Comparison of ENCODE assay signal across 19 cellular contexts in genomic region chr6:46581459-46582177, GRCh38.
A peak's percentile ranks its signal among the peaks of the same experiment; 100 is the strongest.
DNase-seq lines count a peak whose midpoint lies in the region; ATAC-seq and TF ChIP-seq lines count a peak whose summit lies in the region.
"Had no signal": no experiment of that assay in that cellular context is flagged by ENCODE, and none has a peak within 500 bp of the region (broad histone marks: within the 10 kb centered on the region; RNA-seq: fewer than 3 reads in every experiment).

No MANE protein-coding gene starts in this region.

- H3K36me3 Mint-ChIP-seq in Calu3 (ENCODE audit: insufficient read depth, unreplicated experiment), result no peaks in the 10 kb centered on the region
- peaks cover 16% of the 10 kb centered on the region for H3K36me3 Mint-ChIP-seq in progenitor cell of endocrine pancreas (ENCODE audit: insufficient read depth)

- H3K36me3 ChIP-seq in GM23248 (ENCODE audit: low read depth) (no peaks in the 10 kb centered on the region), SJCRH30 (no peaks in the 10 kb centered on the region), sigmoid colon (no peaks in the 10 kb centered on the region)
- H3K36me3 ChIP-seq: BE2C had no signal

- H3K9me2 ChIP-seq in GM23248 (ENCODE audit: insufficient read depth), result peaks cover 7% of the 10 kb centered on the region; the same call in 1 of the 2 replicates

- no peak overlapping the region for H3K9ac ChIP-seq in GM23248

- H3K79me2 ChIP-seq in GM23248 (ENCODE audit: insufficient read depth), result no peaks in the 10 kb centered on the region

- no peaks in the 10 kb centered on the region for H3K27me3 ChIP-seq in GM23248 (replicated peaks; ENCODE audit: insufficient read depth)
- H3K27me3 ChIP-seq in SJCRH30, result no peaks in the 10 kb centered on the region
- H3K27me3 ChIP-seq in sigmoid colon, result no peaks in the 10 kb centered on the region
- H3K27me3 ChIP-seq: BE2C had no signal

- no peaks in the 10 kb centered on the region for H4K20me1 ChIP-seq in GM23248 (ENCODE audit: insufficient read depth)

- CTCF ChIA-PET in Calu3 (lab: Charles Lee), result no interaction called here

- H3K4me3 Mint-ChIP-seq in Calu3 (ENCODE audit: low read depth, unreplicated experiment), result peak overlapping the region; percentile 20
- peak overlapping the region; percentile 29 for H3K4me3 Mint-ChIP-seq in progenitor cell of endocrine pancreas (ENCODE audit: low read depth)
- H3K4me3 Mint-ChIP-seq: CD4-positive, alpha-beta T cell; HFFc6 had no signal

- H3K27ac ChIP-seq in GM23248 (no peak overlapping the region), SJCRH30 (peak overlapping the region; percentile 96), sigmoid colon (no peak overlapping the region)

- H3K4me1 Mint-ChIP-seq in Calu3 (ENCODE audit: low read depth, unreplicated experiment) (peaks cover 40% of the 10 kb centered on the region), progenitor cell of endocrine pancreas (ENCODE audit: low read depth) (peaks cover 24% of the 10 kb centered on the region)

- H3K4me1 ChIP-seq in GM23248 (ENCODE audit: insufficient read depth), result no peaks in the 10 kb centered on the region
- peaks cover 42% of the 10 kb centered on the region for H3K4me1 ChIP-seq in SJCRH30
- no peaks in the 10 kb centered on the region for H3K4me1 ChIP-seq in sigmoid colon
- H3K4me1 ChIP-seq: BE2C, Caco-2 had no signal

- no TSS peak for BruUV-seq in Calu3 (replicated peaks; lab: Mats Ljungman, UMichigan)

- H3K9me3 ChIP-seq in GM23248 (ENCODE audit: low read depth), result no peaks in the 10 kb centered on the region
- H3K9me3 ChIP-seq in SJCRH30 (replicated peaks), result peaks cover 5% of the 10 kb centered on the region; the same call in 1 of the 2 replicates
- no peaks in the 10 kb centered on the region for H3K9me3 ChIP-seq in sigmoid colon
- H3K9me3 ChIP-seq: BE2C, Caco-2 had no signal

- TF ChIP-seq POLR2A in sigmoid colon (IDR thresholded peaks at IDR 0.05), result no peak

- H3K4me3 ChIP-seq in GM23248, result no peak overlapping the region
- no peak overlapping the region for H3K4me3 ChIP-seq in SJCRH30
- H3K4me3 ChIP-seq in sigmoid colon, result no peak overlapping the region

- H3K27ac Mint-ChIP-seq in Calu3 (ENCODE audit: unreplicated experiment) (no peak overlapping the region), progenitor cell of endocrine pancreas (peak overlapping the region; percentile 94)
- H3K27ac Mint-ChIP-seq: CD4-positive, alpha-beta T cell; HFFc6 had no signal

- intact Hi-C loops in Calu3 (cut with micrococcal nuclease; ENCODE audit: unreplicated experiment), result no loop called here
- intact Hi-C loops in sigmoid colon (cut with DNase I), result no loop called here
- intact Hi-C loops in cardiac septum (cut with DNase I), result no loop called here

- H2AFZ ChIP-seq in GM23248, result no peak overlapping the region

- H3K9me3 Mint-ChIP-seq in Calu3 (ENCODE audit: low read depth, unreplicated experiment) (peaks cover 4% of the 10 kb centered on the region), progenitor cell of endocrine pancreas (ENCODE audit: low read depth) (peaks cover 19% of the 10 kb centered on the region)
- H3K9me3 Mint-ChIP-seq: CD4-positive, alpha-beta T cell had no signal

- DNase-seq in Calu3, result peak; percentile 51
- DNase-seq in GM23248, result peak; percentile 6
- no peak for DNase-seq in SJCRH30
- DNase-seq in progenitor cell of endocrine pancreas (ENCODE audit: low spot score, unreplicated experiment), result no peak
- no peak for DNase-seq in sigmoid colon
- DNase-seq in cardiac septum (ENCODE audit: low spot score), result no peak
- DNase-seq: ACHN; BE2C; C1 segment of cervical spinal cord; Caco-2; CD4-positive, alpha-beta T cell; DMS153; DMS79; GDM1; GOT3; H7; HFFc6 had no signal

- H3K27me3 Mint-ChIP-seq in Calu3 (ENCODE audit: unreplicated experiment), result no peaks in the 10 kb centered on the region
- H3K27me3 Mint-ChIP-seq in progenitor cell of endocrine pancreas, result no peaks in the 10 kb centered on the region

- in situ Hi-C loops in GM23248 (cut with MboI), result no loop called here

- ATAC-seq in HG03097 (IDR thresholded peaks at IDR 0.05; ENCODE audit: low FRiP score, unreplicated experiment), result no peak
- ATAC-seq: HCT116 had no signal

- TF ChIP-seq EP300 in sigmoid colon (IDR thresholded peaks at IDR 0.05), result no peak

- TF ChIP-seq CTCF in Calu3 (IDR thresholded peaks at IDR 0.05; ENCODE audit: unreplicated experiment), result no peak
- TF ChIP-seq CTCF in progenitor cell of endocrine pancreas (IDR thresholded peaks at IDR 0.05; ENCODE audit: unreplicated experiment), result no peak
- no peak for TF ChIP-seq CTCF in sigmoid colon (IDR thresholded peaks at IDR 0.05)

- H3K4me2 ChIP-seq in GM23248 (ENCODE audit: unreplicated experiment), result no peak overlapping the region

- no peaks in the 10 kb centered on the region for H3F3A ChIP-seq in GM23248 (ENCODE audit: insufficient read depth)

Comparison
In these comparisons a context has a peak if more than half of its experiments do, and no peak if none do; other contexts are left out.
1. DNase-seq: peak in Calu3 (single experiment) and GM23248 (single experiment); none in SJCRH30 (0 of 2), progenitor cell of endocrine pancreas (single experiment), sigmoid colon (single experiment) and cardiac septum (single experiment).